Comparison of ENCODE assay signal across 23 cellular contexts in the genomic region with DNA sequence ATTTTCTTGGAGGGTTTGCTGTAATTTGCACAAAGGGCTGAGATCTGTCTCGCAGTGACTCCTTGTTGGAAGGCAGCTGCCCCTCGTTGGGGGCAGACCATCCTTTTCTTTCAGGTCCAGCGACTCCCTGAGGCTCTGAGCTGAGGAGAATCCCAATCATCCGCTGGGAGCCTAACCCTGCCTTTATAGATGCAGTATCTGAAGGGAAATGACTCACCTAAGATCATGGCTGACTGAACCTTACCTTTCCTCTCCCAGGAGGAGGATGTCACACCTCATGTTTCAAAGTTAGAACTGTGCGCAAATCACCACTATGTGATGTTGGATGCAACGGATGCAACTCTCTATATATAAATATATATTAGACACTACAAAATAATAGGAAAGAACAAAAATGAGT. TPM values are rescaled to one million over a fixed set of nuclear protein-coding genes. Genes with fewer than 3 reads are reported as not detected.
DNase-seq lines count a peak whose midpoint lies in the region; ATAC-seq, FAIRE-seq and TF ChIP-seq lines count a peak whose summit lies in the region.
"Had no signal": no experiment of that assay in that cellular context is flagged by ENCODE, and none has a peak within 500 bp of the region (broad histone marks: within the 10 kb centered on the region; RNA-seq: fewer than 3 reads in every experiment).

No MANE protein-coding gene starts in this region.

- ATAC-seq in Panc1 (0 out of 2 replicates have a peak, but pooled peaks have one; percentile 31), foreskin keratinocyte (peak; percentile 79), GM21447 (IDR thresholded peaks at IDR 0.05; ENCODE audit: unreplicated experiment) (no peak)
- ATAC-seq: HepG2, pancreas had no signal

- TF ChIP-seq CTCF in Panc1 (IDR thresholded peaks at IDR 0.05) (no peak), foreskin keratinocyte (conservative IDR thresholded peaks at IDR 0.05) (no peak)

- H3K9me3 ChIP-seq in Panc1 (ENCODE audit: control insufficient read depth, insufficient read depth, low read depth, low read length) (no peaks in the 10 kb centered on the region), small intestine (ENCODE audit: control insufficient read depth, low read depth) (no peaks in the 10 kb centered on the region)
- H3K9me3 ChIP-seq: MG63, pancreas had no signal

- in situ Hi-C loops in Panc1 (cut with HindIII; ENCODE audit: low pct_unique_long_range_greater_than_20kb, low sequenced_read_pairs), result no loop called here

- H3K36me3 ChIP-seq in Panc1 (ENCODE audit: control insufficient read depth, insufficient read depth, low read length) (no peaks in the 10 kb centered on the region), small intestine (ENCODE audit: control insufficient read depth in 2 of 2, insufficient read depth in 2 of 2, low read length in 2 of 2) (no peaks in the 10 kb centered on the region)
- H3K36me3 ChIP-seq: MG63, pancreas had no signal

- DNase-seq in DMS53 (lab: John Stamatoyannopoulos, UW) (peak; percentile 28), DMS53 treated with DMSO at 0.1 percent for 48 hours (lab: John Stamatoyannopoulos, UW; ENCODE audit: unreplicated experiment) (no peak), Panc1 (ENCODE audit: low read depth, low spot score) (no peak), foreskin keratinocyte (peak in 1 of 2 donors; percentile 44), small intestine (peak; percentile 46), NCI-H446 treated with DMSO at 0.1 percent for 48 hours (lab: John Stamatoyannopoulos, UW) (no peak)
- no peak for DNase-seq in central memory CD4-positive, alpha-beta T cell
- DNase-seq: activated naive CD4-positive, alpha-beta T cell treated with anti-CD3 and anti-CD28 coated beads, Interleukin-2, amount 50 U/mL, for 16 hours; activated T-cell treated with anti-CD3 and anti-CD28 coated beads, Interleukin-2, amount 50 U/mL, for 4 hours; C1 segment of cervical spinal cord; DMS153; foreskin melanocyte; GOT3; MG63; NCI-H1694 treated with DMSO at 0.1 percent for 48 hours; NCI-H446; pancreas; SHP77 treated with DMSO at 0.1 percent for 48 hours had no signal

- H3K4me1 ChIP-seq in Panc1 (ENCODE audit: control insufficient read depth, insufficient read depth, low read length), result no peaks in the 10 kb centered on the region
- H3K4me1 ChIP-seq in foreskin keratinocyte, result peaks cover 4% of the 10 kb centered on the region
- H3K4me1 ChIP-seq in small intestine (ENCODE audit: control insufficient read depth in 2 of 2, insufficient read depth in 1 of 2, low read depth in 1 of 2, low read length in 1 of 2), result peaks cover 5 to 14% of the 10 kb centered on the region in 2 donors
- H3K4me1 ChIP-seq: pancreas had no signal

- no peak for FAIRE-seq in small intestine (lab: Jason Lieb, UNC)
- FAIRE-seq: astrocyte, HepG2, pancreas had no signal

- peaks cover 21% of the 10 kb centered on the region for H3K27me3 ChIP-seq in Panc1 (ENCODE audit: control insufficient read depth, insufficient read depth, low read length)
- H3K27me3 ChIP-seq in foreskin keratinocyte, result peaks cover 41% of the 10 kb centered on the region
- H3K27me3 ChIP-seq in small intestine (ENCODE audit: control insufficient read depth in 2 of 2, insufficient read depth in 2 of 2, low read length in 2 of 2), result no peaks in the 10 kb centered on the region

- H3K4me3 ChIP-seq in Panc1 (ENCODE audit: low read depth in 2 of 2, low read length in 2 of 2) (no peak overlapping the region), small intestine (ENCODE audit: low read depth in 1 of 2, low read length in 2 of 2) (no peak overlapping the region)
- H3K4me3 ChIP-seq: lung, MG63, pancreas had no signal

- 58 to 65% (median 64%) methylated on average over 6 of the region's 6 CpGs for whole genome bisulfite sequencing in small intestine, 3 donors

- intact Hi-C loops in Panc1 (cut with micrococcal nuclease; ENCODE audit: unreplicated experiment), result no loop called here

- H3K27ac ChIP-seq in Panc1 (ENCODE audit: low read length) (no peak overlapping the region), foreskin keratinocyte (no peak overlapping the region), small intestine (ENCODE audit: low read depth in 1 of 2, low read length in 1 of 2) (no peak overlapping the region)
- H3K27ac ChIP-seq: 22Rv1, pancreas had no signal

- no TSS peak for BruUV-seq in Panc1 (replicated peaks; lab: Mats Ljungman, UMichigan)

- CTCF ChIA-PET in Panc1 (lab: Charles Lee), result no interaction called here

- POLR2A ChIA-PET in Panc1 (lab: Charles Lee), result no interaction called here

RNA-seq across cellular contexts. Expression of gene MXI1, which starts 36.4 kb away (rescaled TPM):
- total RNA-seq in Panc1 (2021; ENCODE audit: unreplicated experiment), result 12.1 TPM
- 22.9 TPM for polyA plus RNA-seq in Panc1 (2012; ENCODE audit: insufficient read length)
- total RNA-seq in foreskin keratinocyte, result 6.8 and 8.4 TPM in 2 replicates
- 3.6 and 4.0 TPM in 2 replicates for polyA plus RNA-seq in foreskin keratinocyte
- 10 to 100 TPM; 12.0 to 19.2 (median 16.8) TPM for polyA plus RNA-seq in small intestine

Comparison
In these comparisons a context has a peak if more than half of its experiments do, and no peak if none do; other contexts are left out.
1. DNase-seq: peak in DMS53 (single experiment) and small intestine (single experiment); none in DMS53 treated with DMSO at 0.1 percent for 48 hours (single experiment), Panc1 (single experiment), central memory CD4-positive, alpha-beta T cell (single experiment) and NCI-H446 treated with DMSO at 0.1 percent for 48 hours (single experiment).